In the genomic region with DNA sequence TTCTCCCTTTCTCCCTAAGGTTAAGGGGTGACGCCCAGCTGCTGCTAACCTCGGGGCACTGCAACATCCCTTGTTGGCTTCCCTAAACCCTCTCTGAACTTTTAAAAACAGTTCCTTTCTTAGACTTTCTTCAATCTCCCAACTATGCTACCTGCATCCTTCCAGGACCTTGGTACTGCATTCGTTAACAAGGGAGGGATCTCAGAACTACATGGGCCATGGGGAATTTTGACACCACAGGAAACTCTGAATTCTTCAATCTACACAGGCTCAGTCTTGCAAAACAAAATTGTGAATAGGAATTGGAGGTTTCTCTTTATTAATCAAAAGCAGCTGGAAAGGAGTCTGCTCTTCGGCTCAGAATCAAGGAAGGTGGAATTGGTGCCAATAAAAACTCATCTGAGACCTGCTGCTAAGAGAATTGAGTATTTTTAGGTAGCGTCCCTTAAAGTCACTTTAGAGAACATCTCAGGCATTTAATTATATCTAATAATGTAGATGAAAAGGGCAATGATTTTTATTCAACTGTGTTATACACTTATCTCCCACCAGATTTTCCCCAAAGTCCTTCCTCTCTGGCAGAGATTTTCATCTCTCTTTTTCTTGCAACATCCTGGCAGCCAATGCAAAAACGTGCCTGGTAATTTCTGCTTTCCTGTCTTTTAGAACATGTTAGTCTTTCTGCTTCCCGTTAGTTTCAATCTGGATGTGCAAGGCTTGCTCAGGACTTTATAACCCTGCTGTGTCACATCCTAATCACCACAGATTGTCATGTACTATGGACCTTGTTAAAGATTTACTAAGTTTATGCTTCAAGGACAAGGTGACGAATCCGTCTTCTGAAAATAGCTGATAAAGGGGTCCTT, we compare ENCODE assay signal across 11 cellular contexts.
DNase-seq lines count a peak whose midpoint lies in the region; ATAC-seq and TF ChIP-seq lines count a peak whose summit lies in the region.
"Had no signal": no experiment of that assay in that cellular context is flagged by ENCODE, and none has a peak within 500 bp of the region (broad histone marks: within the 10 kb centered on the region; RNA-seq: fewer than 3 reads in every experiment).

No MANE protein-coding gene starts in this region.

- in situ Hi-C loops in astrocyte of the cerebellum (cut with HindIII; ENCODE audit: low sequenced_read_pairs): loop anchor here (5.0 kb wide), 2 partner anchors 51 to 104 kb away; no protein-coding TSS in a partner anchor

- ATAC-seq in HG03432 (IDR thresholded peaks at IDR 0.05; ENCODE audit: unreplicated experiment): no peak

- peak overlapping the region; percentile 44 for H3K27ac ChIP-seq in C4-2B
- peak overlapping the region; percentile 58 to 81 for H3K27ac ChIP-seq in right atrium auricular region
- H3K27ac ChIP-seq: SJCRH30 had no signal

- H3K4me3 ChIP-seq in astrocyte of the cerebellum (ENCODE audit: low read depth, low read length): no peak overlapping the region
- H3K4me3 ChIP-seq in right atrium auricular region: no peak overlapping the region
- no peak overlapping the region for H3K4me3 ChIP-seq in skeletal muscle cell (ENCODE audit: low read depth, low read length)
- H3K4me3 ChIP-seq: SJCRH30, spleen had no signal

- H3K27me3 ChIP-seq in right atrium auricular region: no peaks in the 10 kb centered on the region
- H3K27me3 ChIP-seq: SJCRH30, spleen had no signal

- no peak overlapping the region for H3K4me3 Mint-ChIP-seq in activated T-cell treated with anti-CD3 and anti-CD28 coated beads, Interleukin-2, amount 50 U/mL, for 24 hours
- H3K4me3 Mint-ChIP-seq: activated naive CD4-positive, alpha-beta T cell treated with anti-CD3 and anti-CD28 coated beads for 36 hours had no signal

- no peak for TF ChIP-seq CTCF in C4-2B (conservative IDR thresholded peaks at IDR 0.05)
- TF ChIP-seq CTCF in astrocyte of the cerebellum (IDR thresholded peaks at IDR 0.05; ENCODE audit: low read depth, low read length, missing control alignments): no peak
- no peak for TF ChIP-seq CTCF in right atrium auricular region (IDR thresholded peaks at IDR 0.05)

- DNase-seq in astrocyte of the cerebellum (ENCODE audit: low read depth): peak; percentile 41
- no peak for DNase-seq in right atrium auricular region (ENCODE audit: low spot score)
- peak; percentile 46 for DNase-seq in skeletal muscle cell (ENCODE audit: low read depth)
- no peak for DNase-seq in activated T-cell treated with anti-CD3 and anti-CD28 coated beads, Interleukin-2, amount 50 U/mL, for 24 hours
- no peak for DNase-seq in islet precursor cell
- no peak for DNase-seq in DMS53 treated with DMSO at 0.1 percent for 48 hours (lab: John Stamatoyannopoulos, UW; ENCODE audit: unreplicated experiment)
- DNase-seq: activated naive CD4-positive, alpha-beta T cell treated with anti-CD3 and anti-CD28 coated beads for 36 hours; SJCRH30; spleen had no signal

- H3K36me3 Mint-ChIP-seq in activated T-cell treated with anti-CD3 and anti-CD28 coated beads, Interleukin-2, amount 50 U/mL, for 24 hours (ENCODE audit: low read depth): peaks cover 86% of the 10 kb centered on the region

- no peaks in the 10 kb centered on the region for H3K9me3 Mint-ChIP-seq in activated T-cell treated with anti-CD3 and anti-CD28 coated beads, Interleukin-2, amount 50 U/mL, for 24 hours
- H3K9me3 Mint-ChIP-seq: activated naive CD4-positive, alpha-beta T cell treated with anti-CD3 and anti-CD28 coated beads for 36 hours had no signal

- no peak overlapping the region for H3K27ac Mint-ChIP-seq in activated T-cell treated with anti-CD3 and anti-CD28 coated beads, Interleukin-2, amount 50 U/mL, for 24 hours
- H3K27ac Mint-ChIP-seq: activated naive CD4-positive, alpha-beta T cell treated with anti-CD3 and anti-CD28 coated beads for 36 hours had no signal

- no peaks in the 10 kb centered on the region for H3K27me3 Mint-ChIP-seq in activated T-cell treated with anti-CD3 and anti-CD28 coated beads, Interleukin-2, amount 50 U/mL, for 24 hours

- no peaks in the 10 kb centered on the region for H3K36me3 ChIP-seq in right atrium auricular region

- H3K9me3 ChIP-seq in right atrium auricular region: no peaks in the 10 kb centered on the region
- H3K9me3 ChIP-seq: SJCRH30, spleen had no signal

- peaks cover 10% of the 10 kb centered on the region for H3K4me1 Mint-ChIP-seq in activated T-cell treated with anti-CD3 and anti-CD28 coated beads, Interleukin-2, amount 50 U/mL, for 24 hours (ENCODE audit: low read depth)

- H3K4me1 ChIP-seq in right atrium auricular region: peaks cover 0 to 58% of the 10 kb centered on the region in 2 donors
- H3K4me1 ChIP-seq: SJCRH30 had no signal

Comparison
In these comparisons a context has a peak if more than half of its experiments do, and no peak if none do; other contexts are left out.
1. DNase-seq: peak in astrocyte of the cerebellum (single experiment) and skeletal muscle cell (single experiment); none in right atrium auricular region (single experiment), activated T-cell treated with anti-CD3 and anti-CD28 coated beads, Interleukin-2, amount 50 U/mL, for 24 hours (single experiment), islet precursor cell (single experiment) and DMS53 treated with DMSO at 0.1 percent for 48 hours (single experiment).